In genomic region chr6:159513914-159514313, GRCh38 we compare ENCODE assay signal across 6 cellular contexts.
"Had no signal": no experiment of that assay in that cellular context is flagged by ENCODE, and none has a peak within 500 bp of the region (broad histone marks: within the 10 kb centered on the region; RNA-seq: fewer than 3 reads in every experiment).

No MANE protein-coding gene starts in this region.

- H3K36me3 ChIP-seq: HAP-1 had no signal

- H3K4me1 ChIP-seq: HAP-1 had no signal

- DNase-seq: HFFc6, IMR-90 had no signal

- H3K27ac ChIP-seq: HL-60 had no signal

- H2AFZ ChIP-seq: GM23338 had no signal

- H3K9me3 ChIP-seq: HAP-1 had no signal

- H3K4me3 ChIP-seq: GM23338, HAP-1, K562 had no signal

- H3K4me2 ChIP-seq: GM23338 had no signal
